Comparison of ENCODE assay signal across 10 cellular contexts in the genomic region with DNA sequence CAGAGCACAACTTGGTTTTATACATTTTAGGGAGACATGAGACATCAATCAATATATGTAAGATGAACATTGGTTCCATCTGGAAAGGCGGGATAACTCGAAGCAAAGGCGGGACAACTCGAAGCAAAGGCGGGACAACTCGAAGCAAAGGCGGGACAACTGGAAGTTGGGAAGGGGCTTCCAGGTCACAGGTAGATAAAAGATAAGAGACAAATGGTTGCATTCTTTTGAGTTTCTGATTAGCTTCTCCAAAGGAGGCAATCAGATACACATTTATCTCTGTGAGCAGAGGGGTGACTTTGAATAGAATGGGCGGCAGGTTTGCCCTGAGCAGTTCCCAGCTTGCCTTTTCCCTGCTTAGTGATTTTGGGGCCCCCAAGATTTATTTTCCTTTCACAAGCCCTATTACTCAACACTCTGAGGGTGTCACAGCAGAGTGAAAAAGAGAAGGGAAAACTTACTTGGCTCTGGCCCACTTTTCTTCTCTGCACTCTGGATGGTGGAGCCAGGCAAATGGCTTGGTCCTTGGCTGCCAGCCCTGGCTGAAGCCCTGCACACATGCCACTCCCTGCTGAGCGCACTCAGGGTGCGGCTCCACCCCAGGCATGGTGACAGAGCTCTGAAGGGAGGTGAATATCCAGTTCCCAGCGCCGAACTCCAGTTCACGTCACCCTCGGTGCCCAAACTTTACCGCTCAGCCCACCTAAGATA.
DNase-seq lines count a peak whose midpoint lies in the region; ATAC-seq and TF ChIP-seq lines count a peak whose summit lies in the region.
"Had no signal": no experiment of that assay in that cellular context is flagged by ENCODE, and none has a peak within 500 bp of the region (broad histone marks: within the 10 kb centered on the region; RNA-seq: fewer than 3 reads in every experiment).

No MANE protein-coding gene starts in this region.

- H3K4me1 ChIP-seq in HUES48 (ENCODE audit: control insufficient read depth, insufficient read depth, low read length) (peaks cover 38% of the 10 kb centered on the region), stomach smooth muscle (ENCODE audit: control insufficient read depth, insufficient read depth, low read length) (peaks cover 42% of the 10 kb centered on the region)
- H3K4me1 ChIP-seq: SJSA1 had no signal

- H3K9ac ChIP-seq in HUES48 (ENCODE audit: low read depth, low read length), result no peak overlapping the region
- H3K9ac ChIP-seq in stomach smooth muscle (ENCODE audit: low read length in 2 of 2), result no peak overlapping the region

- no peak overlapping the region for H3K4me3 ChIP-seq in HUES48 (ENCODE audit: low read depth, low read length)
- no peak overlapping the region for H3K4me3 ChIP-seq in astrocyte of the cerebellum (ENCODE audit: low read depth, low read length)
- H3K4me3 ChIP-seq in stomach smooth muscle (ENCODE audit: low read length in 2 of 2), result peak overlapping the region; percentile 40 to 46
- H3K4me3 ChIP-seq: SJSA1 had no signal

- DNase-seq in astrocyte of the cerebellum (ENCODE audit: low read depth), result peak; percentile 27
- peak; percentile 63 for DNase-seq in iPS-NIHi11 (ENCODE audit: low spot score)
- no peak for DNase-seq in OCI-M2 (lab: John Stamatoyannopoulos, UW; ENCODE audit: unreplicated experiment)
- no peak for DNase-seq in activated naive CD4-positive, alpha-beta T cell (lab: John Stamatoyannopoulos, UW)
- DNase-seq: activated T-cell treated with anti-CD3 and anti-CD28 coated beads, Interleukin-2, amount 50 U/mL, for 24 hours had no signal

- in situ Hi-C loops in astrocyte of the cerebellum (cut with HindIII; ENCODE audit: low sequenced_read_pairs), result no loop called here

- TF ChIP-seq CTCF in astrocyte of the cerebellum (IDR thresholded peaks at IDR 0.05; ENCODE audit: low read depth, low read length, missing control alignments), result no peak

- no peak for ATAC-seq in GM18858 (IDR thresholded peaks at IDR 0.05; ENCODE audit: unreplicated experiment)
- no peak for ATAC-seq in GM21528 (IDR thresholded peaks at IDR 0.05; ENCODE audit: low FRiP score, unreplicated experiment)

- no peaks in the 10 kb centered on the region for H3K36me3 ChIP-seq in HUES48 (ENCODE audit: control insufficient read depth, insufficient read depth, low read length)
- no peaks in the 10 kb centered on the region for H3K36me3 ChIP-seq in stomach smooth muscle (ENCODE audit: control insufficient read depth in 2 of 2, insufficient read depth in 2 of 2, low read length in 2 of 2)
- H3K36me3 ChIP-seq: SJSA1 had no signal

- H3K27ac ChIP-seq in HUES48 (ENCODE audit: low read depth, low read length) (peak overlapping the region; percentile 32), stomach smooth muscle (ENCODE audit: low read length) (no peak overlapping the region)
- H3K27ac ChIP-seq: SJSA1 had no signal

- H3K27me3 ChIP-seq in HUES48 (ENCODE audit: control insufficient read depth, insufficient read depth, low read length) (no peaks in the 10 kb centered on the region), stomach smooth muscle (ENCODE audit: control insufficient read depth in 1 of 2, insufficient read depth in 2 of 2, low read length in 2 of 2) (no peaks in the 10 kb centered on the region)
- H3K27me3 ChIP-seq: SJSA1 had no signal

- no peaks in the 10 kb centered on the region for H3K9me3 ChIP-seq in HUES48 (ENCODE audit: control insufficient read depth, insufficient read depth, low read length)
- H3K9me3 ChIP-seq in stomach smooth muscle (ENCODE audit: control insufficient read depth in 2 of 2, low read length in 2 of 2), result no peaks in the 10 kb centered on the region
- H3K9me3 ChIP-seq: SJSA1 had no signal

Comparison
In these comparisons a context has a peak if more than half of its experiments do, and no peak if none do; other contexts are left out.
1. H3K4me3 ChIP-seq: peak in stomach smooth muscle (2 of 2); none in HUES48 (single experiment) and astrocyte of the cerebellum (single experiment).
2. DNase-seq: peak in astrocyte of the cerebellum (single experiment) and iPS-NIHi11 (single experiment); none in OCI-M2 (single experiment) and activated naive CD4-positive, alpha-beta T cell (0 of 4).